In the genomic region with DNA sequence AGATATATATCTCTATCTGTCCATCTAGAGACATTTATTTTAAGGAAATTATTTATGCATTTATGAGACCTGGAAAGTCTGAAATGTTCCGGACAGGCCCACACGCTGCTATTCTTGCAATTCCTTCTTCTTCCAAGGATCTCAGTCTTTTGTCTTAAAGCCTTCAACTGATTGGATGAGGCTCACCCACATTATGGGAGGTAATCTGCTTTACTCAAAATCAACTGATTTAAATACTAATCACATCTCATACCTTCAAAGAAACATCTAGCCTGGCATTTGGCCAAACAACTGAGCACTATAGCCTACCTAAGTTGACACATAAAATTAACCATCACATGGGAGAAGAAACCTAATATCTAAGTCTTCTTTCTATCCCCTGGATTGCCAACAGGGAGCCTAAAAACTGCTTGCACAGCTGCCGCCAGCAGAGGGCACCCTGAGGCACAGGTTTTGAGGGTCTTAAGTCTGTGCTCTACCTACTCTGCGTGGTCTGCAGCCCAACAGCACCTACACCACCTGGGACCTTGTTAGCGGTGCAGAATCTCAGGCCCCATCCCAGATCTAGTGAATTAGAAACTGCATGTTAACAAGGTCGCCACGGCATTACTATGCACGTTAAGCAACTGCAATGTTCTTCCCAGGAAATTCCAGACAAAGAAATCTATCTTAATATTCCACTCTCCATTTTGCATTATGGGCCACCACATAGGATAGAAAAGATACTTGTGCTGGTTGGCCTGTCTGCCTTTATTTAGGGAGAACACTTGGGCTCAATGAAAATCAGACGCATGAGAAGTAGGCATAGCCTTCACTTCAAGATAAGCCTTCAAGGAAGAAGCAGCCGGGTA, we compare ENCODE assay signal across 9 cellular contexts.
A peak's percentile ranks its signal among the peaks of the same experiment; 100 is the strongest.
DNase-seq lines count a peak whose midpoint lies in the region; ATAC-seq and TF ChIP-seq lines count a peak whose summit lies in the region.
"Had no signal": no experiment of that assay in that cellular context is flagged by ENCODE, and none has a peak within 500 bp of the region (broad histone marks: within the 10 kb centered on the region; RNA-seq: fewer than 3 reads in every experiment).

No MANE protein-coding gene starts in this region.

- peak in 2 of 3 donors; percentile 0 to 1 for DNase-seq in stimulated activated CD4-positive, alpha-beta T cell treated with anti-CD3 and anti-CD28 coated beads, Interleukin-12 subunit alpha, Interleukin-12 subunit beta, amount 100 ng/mL, for 48 hours (ENCODE audit: low read depth in 2 of 3, low spot score in 1 of 3)
- no peak for DNase-seq in stimulated activated CD4-positive, alpha-beta T cell treated with anti-CD3 and anti-CD28 coated beads, Interleukin-4, amount 100 ng/mL, for 4 hours
- DNase-seq in MM.1S = peak; percentile 22
- DNase-seq in activated naive CD8-positive, alpha-beta T cell treated with anti-CD3 and anti-CD28 coated beads for 36 hours = peak; percentile 8
- peak; percentile 50 for DNase-seq in left lobe of liver (ENCODE audit: low spot score)
- no peak for DNase-seq in central memory CD4-positive, alpha-beta T cell
- DNase-seq in activated naive CD4-positive, alpha-beta T cell treated with anti-CD3 and anti-CD28 coated beads, Interleukin-2, amount 50 U/mL, for 16 hours = no peak

- H2AFZ ChIP-seq in MM.1S (ENCODE audit: low read length) = no peak overlapping the region

- no peaks in the 10 kb centered on the region for H3K9me2 ChIP-seq in MM.1S (replicated peaks; ENCODE audit: insufficient read depth, low read length)

- no peak overlapping the region for H3K4me3 Mint-ChIP-seq in activated naive CD8-positive, alpha-beta T cell treated with anti-CD3 and anti-CD28 coated beads for 36 hours
- H3K4me3 Mint-ChIP-seq: central memory CD8-positive, alpha-beta T cell had no signal

- ATAC-seq in left lobe of liver = peak; percentile 80
- no peak for ATAC-seq in GM18520 (IDR thresholded peaks at IDR 0.05; ENCODE audit: unreplicated experiment)

- no peaks in the 10 kb centered on the region for H3K27me3 ChIP-seq in MM.1S (replicated peaks; ENCODE audit: insufficient read depth, low read length)

- H3K4me3 ChIP-seq in MM.1S (ENCODE audit: low read length) = no peak overlapping the region

- no peaks in the 10 kb centered on the region for H3K9me3 ChIP-seq in MM.1S (replicated peaks; ENCODE audit: insufficient read depth, low read length)

- H3K4me2 ChIP-seq in MM.1S (ENCODE audit: low read depth, low read length) = no peak overlapping the region

- peak; percentile 66 for TF ChIP-seq CTCF in MM.1S (IDR thresholded peaks at IDR 0.05; ENCODE audit: low read length)

- no peaks in the 10 kb centered on the region for H3K36me3 Mint-ChIP-seq in activated naive CD8-positive, alpha-beta T cell treated with anti-CD3 and anti-CD28 coated beads for 36 hours

- H3K9ac ChIP-seq in MM.1S (ENCODE audit: low read length) = no peak overlapping the region

- no peaks in the 10 kb centered on the region for H4K20me1 ChIP-seq in MM.1S (ENCODE audit: insufficient read depth, low read length)

- H3K36me3 ChIP-seq in MM.1S (replicated peaks; ENCODE audit: insufficient read depth, low read length) = no peaks in the 10 kb centered on the region

- no peak overlapping the region for H3K27ac Mint-ChIP-seq in activated naive CD8-positive, alpha-beta T cell treated with anti-CD3 and anti-CD28 coated beads for 36 hours

- H3F3A ChIP-seq in MM.1S (ENCODE audit: insufficient read depth, low read length) = no peaks in the 10 kb centered on the region

- H3K27me3 Mint-ChIP-seq in activated naive CD8-positive, alpha-beta T cell treated with anti-CD3 and anti-CD28 coated beads for 36 hours = no peaks in the 10 kb centered on the region
- H3K27me3 Mint-ChIP-seq: central memory CD8-positive, alpha-beta T cell had no signal

- peaks cover 5% of the 10 kb centered on the region for H3K9me3 Mint-ChIP-seq in activated naive CD8-positive, alpha-beta T cell treated with anti-CD3 and anti-CD28 coated beads for 36 hours

- no peak overlapping the region for H3K27ac ChIP-seq in MM.1S (ENCODE audit: low read length)

- no peaks in the 10 kb centered on the region for H3K79me2 ChIP-seq in MM.1S (ENCODE audit: low read length)

- H3K4me1 ChIP-seq in MM.1S (ENCODE audit: low read length) = no peaks in the 10 kb centered on the region

- H3K4me1 Mint-ChIP-seq in activated naive CD8-positive, alpha-beta T cell treated with anti-CD3 and anti-CD28 coated beads for 36 hours = no peaks in the 10 kb centered on the region
- H3K4me1 Mint-ChIP-seq: central memory CD8-positive, alpha-beta T cell had no signal

Comparison
In these comparisons a context has a peak if more than half of its experiments do, and no peak if none do; other contexts are left out.
1. DNase-seq: peak in stimulated activated CD4-positive, alpha-beta T cell treated with anti-CD3 and anti-CD28 coated beads, Interleukin-12 subunit alpha, Interleukin-12 subunit beta, amount 100 ng/mL, for 48 hours (2 of 3), MM.1S (single experiment), activated naive CD8-positive, alpha-beta T cell treated with anti-CD3 and anti-CD28 coated beads for 36 hours (single experiment) and left lobe of liver (single experiment); none in stimulated activated CD4-positive, alpha-beta T cell treated with anti-CD3 and anti-CD28 coated beads, Interleukin-4, amount 100 ng/mL, for 4 hours (0 of 2), central memory CD4-positive, alpha-beta T cell (single experiment) and activated naive CD4-positive, alpha-beta T cell treated with anti-CD3 and anti-CD28 coated beads, Interleukin-2, amount 50 U/mL, for 16 hours (single experiment).